In the genomic region with DNA sequence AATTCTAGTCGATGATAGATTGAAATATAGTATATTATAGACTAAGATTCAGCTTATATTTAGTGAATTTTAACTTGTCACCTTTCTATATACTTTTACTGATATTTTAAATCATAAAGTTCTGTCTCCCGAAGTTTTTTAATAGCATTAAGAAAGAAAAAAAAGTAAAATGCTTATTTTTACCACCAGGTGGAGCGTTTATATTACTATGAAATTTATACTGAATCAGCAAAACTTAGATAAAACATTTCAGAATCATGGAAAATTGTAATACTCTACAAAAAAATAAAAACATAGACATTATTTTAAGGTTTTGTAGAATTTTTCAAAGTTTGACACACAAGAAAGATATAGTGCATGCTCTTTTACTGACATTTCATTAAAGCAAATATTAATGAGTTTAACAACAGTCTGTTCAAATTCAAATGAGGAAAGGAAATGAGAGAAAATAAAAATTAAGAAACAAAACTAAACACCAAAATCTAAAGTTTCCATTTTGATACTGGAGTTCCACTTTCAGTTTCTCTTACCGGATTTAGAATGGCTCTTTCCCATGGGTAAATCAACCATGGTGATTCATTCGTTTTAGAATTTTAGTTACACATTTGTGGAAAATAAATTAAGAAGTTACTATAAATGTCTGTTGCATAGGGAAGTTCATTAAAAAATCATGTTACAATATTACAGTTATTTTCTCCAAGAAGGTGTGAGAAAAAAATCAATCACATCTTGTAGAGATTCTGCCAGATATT, we compare ENCODE assay signal across 9 cellular contexts.
DNase-seq lines count a peak whose midpoint lies in the region; ATAC-seq and TF ChIP-seq lines count a peak whose summit lies in the region.
"Had no signal": no experiment of that assay in that cellular context is flagged by ENCODE, and none has a peak within 500 bp of the region (broad histone marks: within the 10 kb centered on the region; RNA-seq: fewer than 3 reads in every experiment).

No MANE protein-coding gene starts in this region.

- POLR2A ChIA-PET in T-cell (lab: Charles Lee), result no interaction called here

- H3K27ac ChIP-seq in brain microvascular endothelial cell, result peak overlapping the region; percentile 31

- DNase-seq in NCI-H1092 treated with DMSO at 0.1 percent for 48 hours (lab: John Stamatoyannopoulos, UW), result peak; percentile 7
- no peak for DNase-seq in NCI-H1092 (lab: John Stamatoyannopoulos, UW)
- DNase-seq in NAMALWA (ENCODE audit: low spot score), result peak; percentile 29
- DNase-seq in brain microvascular endothelial cell, result no peak
- peak; percentile 12 for DNase-seq in pons (ENCODE audit: low spot score)
- DNase-seq in middle frontal gyrus (ENCODE audit: extremely low spot score, low spot score), result no peak
- DNase-seq in T-cell, result no peak
- DNase-seq: activated effector memory CD4-positive, alpha-beta T cell treated with anti-CD3 and anti-CD28 coated beads, Interleukin-2, amount 50 U/mL, for 16 hours had no signal

- no peak overlapping the region for H3K4me3 Mint-ChIP-seq in T-cell

- no peak overlapping the region for H3K27ac Mint-ChIP-seq in T-cell

- in situ Hi-C loops in brain microvascular endothelial cell (cut with HindIII; ENCODE audit: low pct_ligation_motif_present, low sequenced_read_pairs), result no loop called here

- H3K4me3 ChIP-seq in brain microvascular endothelial cell (ENCODE audit: low read depth, low read length), result no peak overlapping the region

- H3K27me3 ChIP-seq in brain microvascular endothelial cell (replicated peaks), result no peaks in the 10 kb centered on the region

- H3K4me1 Mint-ChIP-seq in T-cell, result no peaks in the 10 kb centered on the region

- CTCF ChIA-PET in T-cell (lab: Charles Lee), result no interaction called here

- no peaks in the 10 kb centered on the region for H3K27me3 Mint-ChIP-seq in T-cell

- H3K36me3 ChIP-seq in brain microvascular endothelial cell (replicated peaks), result no peaks in the 10 kb centered on the region

- peaks cover 4 to 13% (median 5%) of the 10 kb centered on the region in 3 donors for H3K9me3 Mint-ChIP-seq in T-cell

- no peaks in the 10 kb centered on the region for H3K36me3 Mint-ChIP-seq in T-cell

- ATAC-seq in T-cell (replicated peaks in 1 of 4) (no peak), HG03175 (IDR thresholded peaks at IDR 0.05; ENCODE audit: unreplicated experiment) (no peak)

- no peak for TF ChIP-seq CTCF in brain microvascular endothelial cell (IDR thresholded peaks at IDR 0.05; ENCODE audit: low read depth, low read length, missing control alignments)

Comparison
In these comparisons a context has a peak if more than half of its experiments do, and no peak if none do; other contexts are left out.
1. DNase-seq: peak in NCI-H1092 treated with DMSO at 0.1 percent for 48 hours (single experiment), NAMALWA (single experiment) and pons (single experiment); none in NCI-H1092 (single experiment), brain microvascular endothelial cell (single experiment), middle frontal gyrus (single experiment) and T-cell (0 of 34).